In genomic region chr1:27021347-27022031, GRCh38 we compare ENCODE assay signal across 1 cellular context.
TF ChIP-seq lines count a peak whose summit lies in the region.

No MANE protein-coding gene starts in this region.

TF ChIP-seq in K562, 482 proteins besides CTCF, POLR2A, EP300 and RAD21 (continued from another document and continues in another):
- TF ChIP-seq MAX (CRISPR knock-in tag; IDR thresholded peaks at IDR 0.05) (peak; percentile 62), ETV1 (tag; conservative IDR thresholded peaks at IDR 0.05; ENCODE audit: low read depth) (no peak), FOXA3 (CRISPR knock-in tag; conservative IDR thresholded peaks at IDR 0.05 in 1 of 2, IDR thresholded peaks at IDR 0.05 in 1 of 2) (no peak), ESRRA (IDR thresholded peaks at IDR 0.05; ENCODE audit: borderline replicate concordance, low read depth) (no peak), GABPB2 (CRISPR knock-in tag; conservative IDR thresholded peaks at IDR 0.05) (no peak), ZEB2 (IDR thresholded peaks at IDR 0.05) (no peak), ZC3H8 (IDR thresholded peaks at IDR 0.05) (no peak), ZNF512 (tag; IDR thresholded peaks at IDR 0.05) (no peak), BCOR (IDR thresholded peaks at IDR 0.05) (no peak), E2F1 (CRISPR knock-in tag; IDR thresholded peaks at IDR 0.05) (no peak), ZBTB17 (CRISPR knock-in tag; IDR thresholded peaks at IDR 0.05) (peak; percentile 52), HMGN3 (IDR thresholded peaks at IDR 0.05; ENCODE audit: borderline replicate concordance, extremely low read depth, insufficient read length, low read depth, low read length) (no peak), NEUROD1 (IDR thresholded peaks at IDR 0.05; ENCODE audit: borderline replicate concordance, low read depth, low read length, partially characterized antibody) (peak; percentile 14), BRF2 (IDR thresholded peaks at IDR 0.05; ENCODE audit: borderline replicate concordance, insufficient read depth, insufficient read length) (no peak), USF1 (CRISPR knock-in tag; IDR thresholded peaks at IDR 0.05) (peak; percentile 64), SPI1 (IDR thresholded peaks at IDR 0.05; ENCODE audit: borderline replicate concordance, low read depth, low read length) (peak; percentile 71; the same call in 1 of the 2 replicates), ELF1 (tag; IDR thresholded peaks at IDR 0.05) (no peak), BDP1 (IDR thresholded peaks at IDR 0.05; ENCODE audit: insufficient read depth, insufficient read length) (no peak), RBM14 (IDR thresholded peaks at IDR 0.05; ENCODE audit: borderline replicate concordance, insufficient read depth, low read depth, low read length) (no peak), ZBTB1 (CRISPR knock-in tag; IDR thresholded peaks at IDR 0.05; ENCODE audit: borderline replicate concordance, low read depth) (no peak), ZBTB49 (CRISPR knock-in tag; IDR thresholded peaks at IDR 0.05; ENCODE audit: borderline replicate concordance) (no peak), XRCC4 (IDR thresholded peaks at IDR 0.05; ENCODE audit: extremely low read depth, insufficient read depth, insufficient read length) (no peak), FOXJ3 (CRISPR knock-in tag; IDR thresholded peaks at IDR 0.05) (no peak), BRCA1 (IDR thresholded peaks at IDR 0.05) (no peak), BRCA1 (CRISPR knock-in tag; IDR thresholded peaks at IDR 0.05) (no peak), RCOR1 (IDR thresholded peaks at IDR 0.05; ENCODE audit: borderline replicate concordance in 1 of 2, low read depth in 2 of 2, low read length in 2 of 2) (no peak), KAT7 (CRISPR knock-in tag; IDR thresholded peaks at IDR 0.05; ENCODE audit: borderline replicate concordance) (no peak), SP2 (IDR thresholded peaks at IDR 0.05; ENCODE audit: extremely low read depth, low read depth, low read length, poor library complexity, severe bottlenecking) (no peak), ZBTB11 (CRISPR knock-in tag; IDR thresholded peaks at IDR 0.05) (no peak), SMARCB1 (IDR thresholded peaks at IDR 0.05; ENCODE audit: insufficient read length, low read depth) (no peak), ZNF507 (tag; conservative IDR thresholded peaks at IDR 0.05) (no peak), PKNOX1 (IDR thresholded peaks at IDR 0.05) (peak; percentile 23; the same call in 1 of the 2 replicates), ILK (tag; IDR thresholded peaks at IDR 0.05; ENCODE audit: borderline replicate concordance, low read depth) (no peak), SNAPC5 (CRISPR knock-in tag; IDR thresholded peaks at IDR 0.05) (no peak), NONO (IDR thresholded peaks at IDR 0.05; ENCODE audit: low read depth in 2 of 2, low read length in 1 of 2) (no peak), ZNF134 (CRISPR knock-in tag; conservative IDR thresholded peaks at IDR 0.05) (no peak), HCFC1 (IDR thresholded peaks at IDR 0.05; ENCODE audit: low read depth, low read length) (no peak), NCOA6 (IDR thresholded peaks at IDR 0.05) (no peak), ZNF431 (CRISPR knock-in tag; IDR thresholded peaks at IDR 0.05) (no peak), THRA (IDR thresholded peaks at IDR 0.05) (no peak), HOMEZ (CRISPR knock-in tag; IDR thresholded peaks at IDR 0.05) (no peak), ZBTB12 (CRISPR knock-in tag; IDR thresholded peaks at IDR 0.05) (peak; percentile 42; the same call in 1 of the 2 replicates), MCM2 (IDR thresholded peaks at IDR 0.05; ENCODE audit: low read depth) (no peak), SMAD3 (CRISPR knock-in tag; conservative IDR thresholded peaks at IDR 0.05) (peak; percentile 68; the same call in 1 of the 2 replicates), ZNF217 (CRISPR knock-in tag; IDR thresholded peaks at IDR 0.05) (no peak), SOX6 (IDR thresholded peaks at IDR 0.05) (0 out of 2 replicates have a peak, but pooled peaks have one; percentile 14), CREB3L1 (IDR thresholded peaks at IDR 0.05; ENCODE audit: borderline replicate concordance, low read depth) (no peak)
